ENCODE assay signal across 1 cellular context in genomic region chr11:63564056-63564784, GRCh38.
TF ChIP-seq lines count a peak whose summit lies in the region.

No MANE protein-coding gene starts in this region.

TF ChIP-seq in H1, 55 proteins besides CTCF, POLR2A, EP300 and RAD21:
- no peak for TF ChIP-seq KDM5A (IDR thresholded peaks at IDR 0.05; ENCODE audit: low read length)
- no peak for TF ChIP-seq JUN (IDR thresholded peaks at IDR 0.05; ENCODE audit: low read depth, low read length)
- TF ChIP-seq CREB1 (IDR thresholded peaks at IDR 0.05): no peak
- TF ChIP-seq BCL11A (IDR thresholded peaks at IDR 0.05; ENCODE audit: low read depth in 2 of 2, low read length in 2 of 2): no peak
- TF ChIP-seq SUZ12 (IDR thresholded peaks at IDR 0.05; ENCODE audit: low read length): no peak
- no peak for TF ChIP-seq BACH1 (IDR thresholded peaks at IDR 0.05; ENCODE audit: low read length)
- TF ChIP-seq ATF2 (IDR thresholded peaks at IDR 0.05; ENCODE audit: low read length): no peak
- no peak for TF ChIP-seq ATF3 (IDR thresholded peaks at IDR 0.05; ENCODE audit: insufficient read depth, low read depth, low read length)
